ENCODE assay signal across 1 cellular context in the genomic region with DNA sequence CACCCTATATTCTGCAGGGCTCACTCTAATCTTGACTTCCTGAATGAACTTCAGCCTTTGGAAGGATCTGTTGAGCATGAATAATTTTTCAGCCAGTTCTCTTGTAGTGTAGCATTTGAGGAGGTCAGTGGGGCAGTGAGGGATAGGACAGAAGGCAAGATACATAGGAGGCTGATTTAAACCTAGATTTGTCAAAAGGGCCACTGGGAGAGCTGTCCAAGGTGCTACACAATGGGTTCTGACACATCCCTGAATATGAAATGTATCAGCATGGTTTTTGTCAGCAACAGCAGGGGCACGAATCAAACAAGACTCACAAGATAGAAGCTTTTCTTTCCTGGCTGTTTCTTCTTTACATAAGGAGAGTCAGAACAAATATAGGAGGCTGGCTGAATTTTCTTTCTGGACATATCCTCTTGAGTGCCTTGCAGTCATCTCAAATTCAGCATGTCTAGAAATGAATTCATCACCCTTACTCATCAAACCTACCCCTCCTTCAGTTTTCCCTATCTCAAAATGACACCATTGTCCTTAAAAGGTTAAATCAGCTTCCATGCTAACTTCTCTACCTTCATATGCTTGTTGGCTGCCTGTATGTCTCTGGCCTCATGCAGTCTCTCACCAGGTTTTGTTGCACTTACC.
TF ChIP-seq lines count a peak whose summit lies in the region.

No MANE protein-coding gene starts in this region.

TF ChIP-seq in HepG2, 621 proteins besides CTCF, POLR2A, EP300 and RAD21 (continued from another document and continues in another):
- TF ChIP-seq THAP11 (CRISPR knock-in tag; IDR thresholded peaks at IDR 0.05): peak; percentile 16; the same call in 1 of the 2 replicates
- TF ChIP-seq, protein P1, sequence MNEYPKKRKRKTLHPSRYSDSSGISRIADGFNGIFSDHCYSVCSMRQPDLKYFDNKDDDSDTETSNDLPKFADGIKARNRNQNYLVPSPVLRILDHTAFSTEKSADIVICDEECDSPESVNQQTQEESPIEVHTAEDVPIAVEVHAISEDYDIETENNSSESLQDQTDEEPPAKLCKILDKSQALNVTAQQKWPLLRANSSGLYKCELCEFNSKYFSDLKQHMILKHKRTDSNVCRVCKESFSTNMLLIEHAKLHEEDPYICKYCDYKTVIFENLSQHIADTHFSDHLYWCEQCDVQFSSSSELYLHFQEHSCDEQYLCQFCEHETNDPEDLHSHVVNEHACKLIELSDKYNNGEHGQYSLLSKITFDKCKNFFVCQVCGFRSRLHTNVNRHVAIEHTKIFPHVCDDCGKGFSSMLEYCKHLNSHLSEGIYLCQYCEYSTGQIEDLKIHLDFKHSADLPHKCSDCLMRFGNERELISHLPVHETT (CRISPR knock-in tag; conservative IDR thresholded peaks at IDR 0.05): peak; percentile 59; the same call in 1 of the 2 replicates
- no peak for TF ChIP-seq NFE2L2 (IDR thresholded peaks at IDR 0.05; ENCODE audit: low read length)
- no peak for TF ChIP-seq ZBTB42 (CRISPR knock-in tag; IDR thresholded peaks at IDR 0.05)
- no peak for TF ChIP-seq HIVEP1 (CRISPR knock-in tag; IDR thresholded peaks at IDR 0.05)
- TF ChIP-seq EZH2 (conservative IDR thresholded peaks at IDR 0.05; ENCODE audit: low read depth, low read length): no peak
- peak; percentile 28; the same call in 1 of the 2 replicates for TF ChIP-seq JUNB (CRISPR knock-in tag; IDR thresholded peaks at IDR 0.05; ENCODE audit: borderline replicate concordance)
- TF ChIP-seq ZNF282 (IDR thresholded peaks at IDR 0.05; ENCODE audit: partially characterized antibody): no peak
- TF ChIP-seq ZNF879 (CRISPR knock-in tag; IDR thresholded peaks at IDR 0.05): no peak
- TF ChIP-seq GLI4 (CRISPR knock-in tag; IDR thresholded peaks at IDR 0.05; ENCODE audit: borderline replicate concordance): no peak
- no peak for TF ChIP-seq LRRFIP1 (CRISPR knock-in tag; conservative IDR thresholded peaks at IDR 0.05)
- TF ChIP-seq FOXO4 (CRISPR knock-in tag; conservative IDR thresholded peaks at IDR 0.05): 0 out of 2 replicates have a peak, but pooled peaks have one; percentile 62
- TF ChIP-seq ZFP62 (CRISPR knock-in tag; IDR thresholded peaks at IDR 0.05): no peak
- TF ChIP-seq ZNF160 (CRISPR knock-in tag; IDR thresholded peaks at IDR 0.05): 0 out of 2 replicates have a peak, but pooled peaks have one; percentile 59
- TF ChIP-seq SATB2 (CRISPR knock-in tag; IDR thresholded peaks at IDR 0.05): 0 out of 2 replicates have a peak, but pooled peaks have one; percentile 54
- TF ChIP-seq MIXL1 (CRISPR knock-in tag; IDR thresholded peaks at IDR 0.05): 0 out of 2 replicates have a peak, but pooled peaks have one; percentile 17
- peak; percentile 96 for TF ChIP-seq NKX3-1 (CRISPR knock-in tag; IDR thresholded peaks at IDR 0.05)
- no peak for TF ChIP-seq CHD4 (IDR thresholded peaks at IDR 0.05; ENCODE audit: borderline replicate concordance, low read length)
- TF ChIP-seq RBM39 (IDR thresholded peaks at IDR 0.05; ENCODE audit: low read depth, low read length, poor library complexity, severe bottlenecking): no peak
- no peak for TF ChIP-seq NFIB (CRISPR knock-in tag; IDR thresholded peaks at IDR 0.05; ENCODE audit: borderline replicate concordance)
- TF ChIP-seq U2AF2 (IDR thresholded peaks at IDR 0.05; ENCODE audit: low read depth, low read length): no peak
- TF ChIP-seq ATF2 (CRISPR knock-in tag; IDR thresholded peaks at IDR 0.05): no peak
- no peak for TF ChIP-seq SUZ12 (IDR thresholded peaks at IDR 0.05; ENCODE audit: low read depth, low read length)
- TF ChIP-seq, protein P2, sequence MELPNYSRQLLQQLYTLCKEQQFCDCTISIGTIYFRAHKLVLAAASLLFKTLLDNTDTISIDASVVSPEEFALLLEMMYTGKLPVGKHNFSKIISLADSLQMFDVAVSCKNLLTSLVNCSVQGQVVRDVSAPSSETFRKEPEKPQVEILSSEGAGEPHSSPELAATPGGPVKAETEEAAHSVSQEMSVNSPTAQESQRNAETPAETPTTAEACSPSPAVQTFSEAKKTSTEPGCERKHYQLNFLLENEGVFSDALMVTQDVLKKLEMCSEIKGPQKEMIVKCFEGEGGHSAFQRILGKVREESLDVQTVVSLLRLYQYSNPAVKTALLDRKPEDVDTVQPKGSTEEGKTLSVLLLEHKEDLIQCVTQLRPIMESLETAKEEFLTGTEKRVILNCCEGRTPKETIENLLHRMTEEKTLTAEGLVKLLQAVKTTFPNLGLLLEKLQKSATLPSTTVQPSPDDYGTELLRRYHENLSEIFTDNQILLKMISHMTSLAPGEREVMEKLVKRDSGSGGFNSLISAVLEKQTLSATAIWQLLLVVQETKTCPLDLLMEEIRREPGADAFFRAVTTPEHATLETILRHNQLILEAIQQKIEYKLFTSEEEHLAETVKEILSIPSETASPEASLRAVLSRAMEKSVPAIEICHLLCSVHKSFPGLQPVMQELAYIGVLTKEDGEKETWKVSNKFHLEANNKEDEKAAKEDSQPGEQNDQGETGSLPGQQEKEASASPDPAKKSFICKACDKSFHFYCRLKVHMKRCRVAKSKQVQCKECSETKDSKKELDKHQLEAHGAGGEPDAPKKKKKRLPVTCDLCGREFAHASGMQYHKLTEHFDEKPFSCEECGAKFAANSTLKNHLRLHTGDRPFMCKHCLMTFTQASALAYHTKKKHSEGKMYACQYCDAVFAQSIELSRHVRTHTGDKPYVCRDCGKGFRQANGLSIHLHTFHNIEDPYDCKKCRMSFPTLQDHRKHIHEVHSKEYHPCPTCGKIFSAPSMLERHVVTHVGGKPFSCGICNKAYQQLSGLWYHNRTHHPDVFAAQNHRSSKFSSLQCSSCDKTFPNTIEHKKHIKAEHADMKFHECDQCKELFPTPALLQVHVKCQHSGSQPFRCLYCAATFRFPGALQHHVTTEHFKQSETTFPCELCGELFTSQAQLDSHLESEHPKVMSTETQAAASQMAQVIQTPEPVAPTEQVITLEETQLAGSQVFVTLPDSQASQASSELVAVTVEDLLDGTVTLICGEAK (IDR thresholded peaks at IDR 0.05): no peak
- TF ChIP-seq, protein P2 (CRISPR knock-in tag; IDR thresholded peaks at IDR 0.05): no peak
- TF ChIP-seq ZNF713 (CRISPR knock-in tag; IDR thresholded peaks at IDR 0.05): no peak
- TF ChIP-seq ZBTB44 (CRISPR knock-in tag; IDR thresholded peaks at IDR 0.05): peak; percentile 42; the same call in 1 of the 2 replicates
- 0 out of 2 replicates have a peak, but pooled peaks have one; percentile 8 for TF ChIP-seq FOXO1 (CRISPR knock-in tag; IDR thresholded peaks at IDR 0.05)
- TF ChIP-seq KLF6 (CRISPR knock-in tag; IDR thresholded peaks at IDR 0.05): 0 out of 2 replicates have a peak, but pooled peaks have one; percentile 0
- TF ChIP-seq TCF7L2 (IDR thresholded peaks at IDR 0.05; ENCODE audit: low read depth, low read length): no peak
- peak; percentile 62; the same call in 1 of the 2 replicates for TF ChIP-seq HDAC2 (CRISPR knock-in tag; IDR thresholded peaks at IDR 0.05)
- peak; percentile 44; the same call in 1 of the 2 replicates for TF ChIP-seq ZBTB49 (CRISPR knock-in tag; IDR thresholded peaks at IDR 0.05; ENCODE audit: borderline replicate concordance)
- TF ChIP-seq KDM3A (CRISPR knock-in tag; IDR thresholded peaks at IDR 0.05; ENCODE audit: low read depth): no peak
